14 cellular contexts compared by ENCODE assay signal in genomic region chr1:237672748-237673147, GRCh38.
DNase-seq lines count a peak whose midpoint lies in the region; ATAC-seq, FAIRE-seq and TF ChIP-seq lines count a peak whose summit lies in the region.
"Had no signal": no experiment of that assay in that cellular context is flagged by ENCODE, and none has a peak within 500 bp of the region (broad histone marks: within the 10 kb centered on the region; RNA-seq: fewer than 3 reads in every experiment).

No MANE protein-coding gene starts in this region.

- no peak overlapping the region for H3K4me3 Mint-ChIP-seq in effector memory CD8-positive, alpha-beta T cell
- H3K4me3 Mint-ChIP-seq: CD4-positive, alpha-beta memory T cell; central memory CD8-positive, alpha-beta T cell; naive B cell had no signal

- DNase-seq in heart left ventricle, result no peak
- DNase-seq in right atrium auricular region (ENCODE audit: low spot score), result no peak
- DNase-seq in MV-4-11 (lab: John Stamatoyannopoulos, UW), result peak; percentile 24
- peak; percentile 62 for DNase-seq in small intestine
- no peak for DNase-seq in stimulated activated CD4-positive, alpha-beta T cell treated with anti-CD3 and anti-CD28 coated beads, Interleukin-4, amount 100 ng/mL, for 4 hours
- DNase-seq in effector memory CD8-positive, alpha-beta T cell, result no peak
- DNase-seq: CD4-positive, alpha-beta memory T cell; IMR-90; naive B cell had no signal

- H3K27me3 ChIP-seq in heart left ventricle, result no peaks in the 10 kb centered on the region
- no peaks in the 10 kb centered on the region for H3K27me3 ChIP-seq in right atrium auricular region
- no peaks in the 10 kb centered on the region for H3K27me3 ChIP-seq in small intestine (ENCODE audit: control insufficient read depth in 2 of 2, insufficient read depth in 2 of 2, low read length in 2 of 2)

- no peak for TF ChIP-seq CTCF in heart left ventricle (IDR thresholded peaks at IDR 0.05)
- no peak for TF ChIP-seq CTCF in right atrium auricular region (IDR thresholded peaks at IDR 0.05)
- TF ChIP-seq CTCF in VCaP (conservative IDR thresholded peaks at IDR 0.05), result peak; percentile 72

- intact Hi-C loops in heart left ventricle (cut with DNase I), result no loop called here

- H3K36me3 ChIP-seq in heart left ventricle (peaks cover 0 to 55% (median 4%) of the 10 kb centered on the region in 9 donors), right atrium auricular region (peaks cover 14% of the 10 kb centered on the region), small intestine (ENCODE audit: control insufficient read depth in 2 of 2, insufficient read depth in 2 of 2, low read length in 2 of 2) (no peaks in the 10 kb centered on the region)

- H3K27me3 Mint-ChIP-seq in effector memory CD8-positive, alpha-beta T cell, result no peaks in the 10 kb centered on the region
- H3K27me3 Mint-ChIP-seq: central memory CD8-positive, alpha-beta T cell; naive B cell had no signal

- TF ChIP-seq POLR2A in heart left ventricle (IDR thresholded peaks at IDR 0.05), result no peak

- H3K4me3 ChIP-seq in heart left ventricle, result no peak overlapping the region
- H3K4me3 ChIP-seq in right atrium auricular region, result no peak overlapping the region
- no peak overlapping the region for H3K4me3 ChIP-seq in small intestine (ENCODE audit: low read depth in 1 of 2, low read length in 2 of 2)
- H3K4me3 ChIP-seq: SK-N-MC, thoracic aorta had no signal

- no peak overlapping the region for H3K27ac ChIP-seq in heart left ventricle
- no peak overlapping the region for H3K27ac ChIP-seq in right atrium auricular region
- H3K27ac ChIP-seq in VCaP, result no peak overlapping the region
- no peak overlapping the region for H3K27ac ChIP-seq in small intestine (ENCODE audit: low read depth in 1 of 2, low read length in 1 of 2)
- H3K27ac ChIP-seq: SK-N-MC, thoracic aorta had no signal

- H3K9me3 ChIP-seq in heart left ventricle (no peaks in the 10 kb centered on the region), right atrium auricular region (no peaks in the 10 kb centered on the region), small intestine (ENCODE audit: control insufficient read depth, low read depth) (no peaks in the 10 kb centered on the region)
- H3K9me3 ChIP-seq: thoracic aorta had no signal

- no peak for FAIRE-seq in small intestine (lab: Jason Lieb, UNC)

- WGBS in heart left ventricle, 4 donors, result 36 to 42% (median 42%) methylated on average over 2 of the region's 2 CpGs
- WGBS in small intestine, 3 donors, result 7 to 47% (median 12%) methylated on average over 2 of the region's 2 CpGs

- no peaks in the 10 kb centered on the region for H3K4me1 Mint-ChIP-seq in effector memory CD8-positive, alpha-beta T cell (ENCODE audit: low read depth in 2 of 2)
- H3K4me1 Mint-ChIP-seq: CD4-positive, alpha-beta memory T cell; central memory CD8-positive, alpha-beta T cell; naive B cell had no signal

- ATAC-seq in heart left ventricle, result peak in 3 of 4 donors; percentile 8 to 48 (median 25)
- no peak for ATAC-seq in effector memory CD8-positive, alpha-beta T cell (replicated peaks)
- ATAC-seq in HG03442 (IDR thresholded peaks at IDR 0.05; ENCODE audit: unreplicated experiment), result no peak

- H3K36me3 Mint-ChIP-seq in effector memory CD8-positive, alpha-beta T cell (ENCODE audit: insufficient read depth), result no peaks in the 10 kb centered on the region
- H3K36me3 Mint-ChIP-seq: CD4-positive, alpha-beta memory T cell; naive B cell had no signal

- peaks cover 0 to 42% (median 5%) of the 10 kb centered on the region in 12 donors for H3K4me1 ChIP-seq in heart left ventricle
- H3K4me1 ChIP-seq in right atrium auricular region, result peaks cover 0 to 3% of the 10 kb centered on the region in 2 donors
- no peaks in the 10 kb centered on the region for H3K4me1 ChIP-seq in small intestine (ENCODE audit: control insufficient read depth in 2 of 2, insufficient read depth in 1 of 2, low read depth in 1 of 2, low read length in 1 of 2)

- H3K27ac Mint-ChIP-seq in effector memory CD8-positive, alpha-beta T cell, result no peak overlapping the region
- H3K27ac Mint-ChIP-seq: CD4-positive, alpha-beta memory T cell; naive B cell had no signal

- H3K9me3 Mint-ChIP-seq in effector memory CD8-positive, alpha-beta T cell, result no peaks in the 10 kb centered on the region
- H3K9me3 Mint-ChIP-seq: central memory CD8-positive, alpha-beta T cell had no signal

Comparison
In these comparisons a context has a peak if more than half of its experiments do, and no peak if none do; other contexts are left out.
1. ATAC-seq: peak in heart left ventricle (3 of 4); none in effector memory CD8-positive, alpha-beta T cell (single experiment) and HG03442 (single experiment).
2. DNase-seq: peak in MV-4-11 (single experiment) and small intestine (single experiment); none in heart left ventricle (0 of 5), right atrium auricular region (single experiment), stimulated activated CD4-positive, alpha-beta T cell treated with anti-CD3 and anti-CD28 coated beads, Interleukin-4, amount 100 ng/mL, for 4 hours (0 of 2) and effector memory CD8-positive, alpha-beta T cell (0 of 3).